Comparison of ENCODE assay signal across 1 cellular context in genomic region chr9:109310486-109310901, GRCh38.
TF ChIP-seq lines count a peak whose summit lies in the region.

No MANE protein-coding gene starts in this region.

TF ChIP-seq in IMR-90, 13 proteins besides CTCF, POLR2A, EP300 and RAD21 (continued from another document):
- no peak for TF ChIP-seq BHLHE40 (IDR thresholded peaks at IDR 0.05; ENCODE audit: low read depth, low read length)
